In genomic region chr3:14266361-14266760, GRCh38 we compare ENCODE assay signal across 11 cellular contexts.
DNase-seq lines count a peak whose midpoint lies in the region; ATAC-seq, FAIRE-seq and TF ChIP-seq lines count a peak whose summit lies in the region.
"Had no signal": no experiment of that assay in that cellular context is flagged by ENCODE, and none has a peak within 500 bp of the region (broad histone marks: within the 10 kb centered on the region; RNA-seq: fewer than 3 reads in every experiment).

No MANE protein-coding gene starts in this region.

- POLR2A ChIA-PET in RWPE1 (lab: Yijun Ruan, JAX; ENCODE audit: low non-redundant PET) = no interaction called here

- intact Hi-C loops in left ventricle myocardium inferior (cut with micrococcal nuclease) (no loop called here), sciatic nerve (cut with DNase I) (no loop called here)

- peaks cover 10% of the 10 kb centered on the region for H3K4me1 Mint-ChIP-seq in astrocyte (ENCODE audit: low read depth, unreplicated experiment)

- H3K9me3 Mint-ChIP-seq in astrocyte (ENCODE audit: unreplicated experiment) = no peaks in the 10 kb centered on the region

- no peak overlapping the region for H3K4me3 Mint-ChIP-seq in astrocyte (ENCODE audit: unreplicated experiment)
- H3K4me3 Mint-ChIP-seq: mesothelial cell of epicardium had no signal

- H3K4me2 ChIP-seq in astrocyte (ENCODE audit: low read length) = no peak overlapping the region

- DNase-seq in GM04503 (ENCODE audit: low read depth) (peak; percentile 62), astrocyte (ENCODE audit: low read depth) (peak; percentile 92), left ventricle myocardium inferior (peak; percentile 42), sciatic nerve (ENCODE audit: low spot score) (no peak), RWPE1 (ENCODE audit: low spot score) (no peak), midbrain (lab: John Stamatoyannopoulos, UW) (no peak), GM12891 (ENCODE audit: insufficient read length, low spot score) (no peak)
- no peak for DNase-seq in stimulated activated CD8-positive, alpha-beta memory T cell treated with anti-CD3 and anti-CD28 coated beads, Interleukin-4, amount 100 ng/mL, for 48 hours
- DNase-seq: cortex of kidney had no signal

- H3K4me1 ChIP-seq in astrocyte (ENCODE audit: insufficient read depth, low read length) (peaks cover 14% of the 10 kb centered on the region), left ventricle myocardium inferior (peaks cover 3% of the 10 kb centered on the region)

- H3K9ac ChIP-seq in astrocyte (ENCODE audit: low read length) = peak overlapping the region; percentile 33

- H3K27ac ChIP-seq in astrocyte (ENCODE audit: low read depth, low read length) (no peak overlapping the region), left ventricle myocardium inferior (replicated peaks) (no peak overlapping the region), RWPE1 (no peak overlapping the region)

- H3K27ac Mint-ChIP-seq in astrocyte (ENCODE audit: unreplicated experiment) = no peak overlapping the region
- H3K27ac Mint-ChIP-seq: mesothelial cell of epicardium had no signal

- TF ChIP-seq POLR2A in GM12891 (IDR thresholded peaks at IDR 0.05; ENCODE audit: low read depth, low read length) = no peak

- FAIRE-seq in astrocyte (lab: Jason Lieb, UNC) (no peak), GM12891 (lab: Jason Lieb, UNC) (no peak)
- FAIRE-seq: GM12878 had no signal

- no peak overlapping the region for H3K4me3 ChIP-seq in astrocyte (ENCODE audit: insufficient read depth, low read depth, low read length)
- no peak overlapping the region for H3K4me3 ChIP-seq in left ventricle myocardium inferior
- H3K4me3 ChIP-seq: GM12878 had no signal

- H3K36me3 ChIP-seq in astrocyte (ENCODE audit: insufficient read depth, low read length) (no peaks in the 10 kb centered on the region), left ventricle myocardium inferior (no peaks in the 10 kb centered on the region)

- CTCF ChIA-PET in RWPE1 (lab: Yijun Ruan, JAX) = no interaction called here

- no peaks in the 10 kb centered on the region for H4K20me1 ChIP-seq in astrocyte (ENCODE audit: insufficient read depth, low read length)

- H3K9me3 ChIP-seq in astrocyte (ENCODE audit: insufficient read depth, low read depth, low read length) = no peaks in the 10 kb centered on the region
- H3K9me3 ChIP-seq in left ventricle myocardium inferior (replicated peaks) = peaks cover 13% of the 10 kb centered on the region

- H3K27me3 ChIP-seq in astrocyte (ENCODE audit: insufficient read depth, low read length) (peaks cover 21% of the 10 kb centered on the region), left ventricle myocardium inferior (ENCODE audit: low read depth) (peaks cover 95% of the 10 kb centered on the region)

- H3K36me3 Mint-ChIP-seq in astrocyte (ENCODE audit: low read depth, unreplicated experiment) = no peaks in the 10 kb centered on the region
- H3K36me3 Mint-ChIP-seq: mesothelial cell of epicardium had no signal

- peak; percentile 65 for ATAC-seq in sciatic nerve
- ATAC-seq: GM12878 had no signal

- TF ChIP-seq CTCF in astrocyte (IDR thresholded peaks at IDR 0.05; ENCODE audit: insufficient read depth, low read depth, low read length) (no peak), left ventricle myocardium inferior (IDR thresholded peaks at IDR 0.05; ENCODE audit: borderline replicate concordance) (no peak), RWPE1 (conservative IDR thresholded peaks at IDR 0.05; ENCODE audit: low read depth) (no peak)

- H3K27me3 Mint-ChIP-seq in astrocyte (ENCODE audit: low read depth, unreplicated experiment) = peaks cover 36% of the 10 kb centered on the region

- no peaks in the 10 kb centered on the region for H3K79me2 ChIP-seq in astrocyte (ENCODE audit: insufficient read depth, low read length)

- H2AFZ ChIP-seq in astrocyte (ENCODE audit: low read depth, low read length) = no peak overlapping the region

TF ChIP-seq in GM12891, 5 proteins besides CTCF, POLR2A, EP300 and RAD21:
- TF ChIP-seq PAX5 (IDR thresholded peaks at IDR 0.05; ENCODE audit: insufficient read depth, low read length, severe bottlenecking) (no peak), SPI1 (IDR thresholded peaks at IDR 0.05; ENCODE audit: low read depth, low read length) (no peak), TAF1 (IDR thresholded peaks at IDR 0.05; ENCODE audit: low read depth, low read length) (no peak), POLR2AphosphoS5 (IDR thresholded peaks at IDR 0.05; ENCODE audit: low read depth, low read length) (no peak)

Comparison
In these comparisons a context has a peak if more than half of its experiments do, and no peak if none do; other contexts are left out.
1. DNase-seq: peak in GM04503 (single experiment), astrocyte (single experiment) and left ventricle myocardium inferior (single experiment); none in sciatic nerve (single experiment), stimulated activated CD8-positive, alpha-beta memory T cell treated with anti-CD3 and anti-CD28 coated beads, Interleukin-4, amount 100 ng/mL, for 48 hours (single experiment), RWPE1 (single experiment), midbrain (single experiment) and GM12891 (single experiment).